ENCODE assay signal across 14 cellular contexts in genomic region chr9:124208571-124208970, GRCh38. TPM values are rescaled to one million over a fixed set of nuclear protein-coding genes. Genes with fewer than 3 reads are reported as not detected.
A peak's percentile ranks its signal among the peaks of the same experiment; 100 is the strongest.
DNase-seq lines count a peak whose midpoint lies in the region; ATAC-seq, FAIRE-seq and TF ChIP-seq lines count a peak whose summit lies in the region.
"Had no signal": no experiment of that assay in that cellular context is flagged by ENCODE, and none has a peak within 500 bp of the region (broad histone marks: within the 10 kb centered on the region; RNA-seq: fewer than 3 reads in every experiment).

No MANE protein-coding gene starts in this region.

- DNase-seq in GM12891 (ENCODE audit: insufficient read length, low spot score) (no peak), OCI-LY7 (ENCODE audit: low spot score) (no peak), left ventricle myocardium superior (no peak), HuH-7.5 (ENCODE audit: low spot score) (no peak), trophoblast cell (no peak), HTR-8/SVneo (ENCODE audit: insufficient read length, low spot score) (no peak)
- DNase-seq: midbrain, NCI-H2107, posterior cingulate gyrus had no signal

- H3K4me2 ChIP-seq in BLaER1 treated with 17β-estradiol and CSF1 and Interleukin-3, amounts not matched to agents 10 nM and 100 nM: peak overlapping the region; percentile 41 to 99 (median 94)
- H3K4me2 ChIP-seq in OCI-LY7 (ENCODE audit: low read length): peak overlapping the region; percentile 14
- no peak overlapping the region for H3K4me2 ChIP-seq in trophoblast cell (ENCODE audit: low read length)

- no TSS peak for BruUV-seq in OCI-LY7 (replicated peaks; lab: Mats Ljungman, UMichigan)

- H3K14ac ChIP-seq in trophoblast cell (ENCODE audit: low read length): no peak overlapping the region

- TF ChIP-seq POLR2A in GM12891 (IDR thresholded peaks at IDR 0.05; ENCODE audit: low read depth, low read length): no peak

- H3K27ac ChIP-seq in BLaER1 treated with 17β-estradiol and CSF1 and Interleukin-3, amounts not matched to agents 10 nM and 100 nM: peak overlapping the region in 6 of 11 experiments; percentile 13 to 52 (median 38); a peak in 10 of 22 replicates
- H3K27ac ChIP-seq in OCI-LY7 (ENCODE audit: low read depth, low read length, poor library complexity, severe bottlenecking) (no peak overlapping the region), trophoblast cell (ENCODE audit: low read depth, low read length) (no peak overlapping the region)
- H3K27ac ChIP-seq: C4-2B had no signal

- H4K8ac ChIP-seq in trophoblast cell (ENCODE audit: low read depth, low read length): no peak overlapping the region

- intact Hi-C loops in OCI-LY7 (cut with micrococcal nuclease; ENCODE audit: unreplicated experiment): no loop called here
- intact Hi-C loops in dendritic cell treated with granulocyte-macrophage colony-stimulating factor and Interleukin-4, amounts not matched to agents 40 ng/mL and 50 ng/mL, for 4 days (cut with micrococcal nuclease): no loop called here
- intact Hi-C loops in left ventricle myocardium superior (cut with micrococcal nuclease): no loop called here

- no peak overlapping the region for H3K4me3 Mint-ChIP-seq in dendritic cell treated with granulocyte-macrophage colony-stimulating factor and Interleukin-4, amounts not matched to agents 40 ng/mL and 50 ng/mL, for 4 days

- H3K36me3 ChIP-seq in BLaER1 treated with 17β-estradiol and CSF1 and Interleukin-3, amounts not matched to agents 10 nM and 100 nM: no peaks in the 10 kb centered on the region
- H3K36me3 ChIP-seq in OCI-LY7 (ENCODE audit: insufficient read depth, low read length) (no peaks in the 10 kb centered on the region), trophoblast cell (ENCODE audit: control insufficient read depth in 1 of 2, insufficient read depth in 2 of 2, low read length in 2 of 2) (no peaks in the 10 kb centered on the region)

- no peaks in the 10 kb centered on the region for H3K27me3 ChIP-seq in BLaER1 treated with 17β-estradiol and CSF1 and Interleukin-3, amounts not matched to agents 10 nM and 100 nM
- H3K27me3 ChIP-seq in trophoblast cell (ENCODE audit: insufficient read depth, low read length): no peaks in the 10 kb centered on the region

- WGBS in trophoblast cell (ENCODE audit: extremely low coverage, insufficient coverage, insufficient read length): no CpG with 5 or more reads among the region's 3 CpGs

- H3K27me3 Mint-ChIP-seq in dendritic cell treated with granulocyte-macrophage colony-stimulating factor and Interleukin-4, amounts not matched to agents 40 ng/mL and 50 ng/mL, for 4 days: no peaks in the 10 kb centered on the region

- peaks cover 75 to 98% (median 89%) of the 10 kb centered on the region in 10 experiments for H3K4me1 ChIP-seq in BLaER1 treated with 17β-estradiol and CSF1 and Interleukin-3, amounts not matched to agents 10 nM and 100 nM
- H3K4me1 ChIP-seq in OCI-LY7 (ENCODE audit: insufficient read depth, low read length, poor library complexity, severe bottlenecking) (peaks cover 78% of the 10 kb centered on the region), trophoblast cell (ENCODE audit: control insufficient read depth in 1 of 2, insufficient read depth in 2 of 2, low read length in 2 of 2) (no peaks in the 10 kb centered on the region)

- H2AFZ ChIP-seq in OCI-LY7 (ENCODE audit: low read length): peak overlapping the region; percentile 32; the same call in 1 of the 2 replicates
- no peak overlapping the region for H2AFZ ChIP-seq in trophoblast cell (ENCODE audit: insufficient read depth, low read length, poor library complexity)

- no peak overlapping the region for H3K4me3 ChIP-seq in BLaER1 treated with 17β-estradiol and CSF1 and Interleukin-3, amounts not matched to agents 10 nM and 100 nM
- H3K4me3 ChIP-seq in OCI-LY7 (ENCODE audit: low read depth, low read length, poor library complexity, severe bottlenecking): no peak overlapping the region
- no peak overlapping the region for H3K4me3 ChIP-seq in trophoblast cell (ENCODE audit: low read depth, low read length)

- H3K79me2 ChIP-seq in OCI-LY7 (ENCODE audit: insufficient read depth, low read depth, low read length) (no peaks in the 10 kb centered on the region), trophoblast cell (ENCODE audit: control insufficient read depth, insufficient read depth, low read length, poor library complexity) (no peaks in the 10 kb centered on the region)

- POLR2A ChIA-PET in OCI-LY7 (lab: Charles Lee): interaction anchor here (2.8 kb wide), 1 partner anchor 9 kb away, joined by 8 read pairs; no protein-coding TSS in a partner anchor

- no peaks in the 10 kb centered on the region for H3K9me3 ChIP-seq in BLaER1 treated with 17β-estradiol and CSF1 and Interleukin-3, amounts not matched to agents 10 nM and 100 nM (replicated peaks in 1 of 11)
- H3K9me3 ChIP-seq in OCI-LY7 (ENCODE audit: low read length): no peaks in the 10 kb centered on the region
- H3K9me3 ChIP-seq in trophoblast cell (ENCODE audit: insufficient read depth, low read depth, low read length): peaks cover 3% of the 10 kb centered on the region

- FAIRE-seq in GM12891 (lab: Jason Lieb, UNC) (peak; percentile 45), HTR-8/SVneo (lab: Jason Lieb, UNC) (no peak)
- FAIRE-seq: astrocyte, G401.6 had no signal

- peak overlapping the region; percentile 20 for H3K27ac Mint-ChIP-seq in dendritic cell treated with granulocyte-macrophage colony-stimulating factor and Interleukin-4, amounts not matched to agents 40 ng/mL and 50 ng/mL, for 4 days

- H3K23ac ChIP-seq in trophoblast cell (ENCODE audit: low read length): no peak overlapping the region

- no peak overlapping the region for H2BK120ac ChIP-seq in trophoblast cell (ENCODE audit: insufficient read depth, low read length, poor library complexity)

- no peaks in the 10 kb centered on the region for H3K36me3 Mint-ChIP-seq in dendritic cell treated with granulocyte-macrophage colony-stimulating factor and Interleukin-4, amounts not matched to agents 40 ng/mL and 50 ng/mL, for 4 days (ENCODE audit: low read depth)

- H3K4me1 Mint-ChIP-seq in dendritic cell treated with granulocyte-macrophage colony-stimulating factor and Interleukin-4, amounts not matched to agents 40 ng/mL and 50 ng/mL, for 4 days (ENCODE audit: low read depth): peaks cover 90% of the 10 kb centered on the region

- no peak for TF ChIP-seq CTCF in OCI-LY7 (conservative IDR thresholded peaks at IDR 0.05; ENCODE audit: low read length)

- H3K9me3 Mint-ChIP-seq in dendritic cell treated with granulocyte-macrophage colony-stimulating factor and Interleukin-4, amounts not matched to agents 40 ng/mL and 50 ng/mL, for 4 days: no peaks in the 10 kb centered on the region

- H2BK5ac ChIP-seq in trophoblast cell (ENCODE audit: low read depth, low read length, poor library complexity): no peak overlapping the region

- H3K4ac ChIP-seq in trophoblast cell (ENCODE audit: low read depth, low read length): no peak overlapping the region

- H3K9ac ChIP-seq in BLaER1 treated with 17β-estradiol and CSF1 and Interleukin-3, amounts not matched to agents 10 nM and 100 nM: no peak overlapping the region
- H3K9ac ChIP-seq in trophoblast cell (ENCODE audit: low read length): no peak overlapping the region

- H4K20me1 ChIP-seq in BLaER1 treated with 17β-estradiol and CSF1 and Interleukin-3, amounts not matched to agents 10 nM and 100 nM: no peaks in the 10 kb centered on the region
- no peaks in the 10 kb centered on the region for H4K20me1 ChIP-seq in OCI-LY7 (ENCODE audit: insufficient read depth, low read length)

- CTCF ChIA-PET in OCI-LY7 (lab: Charles Lee; ENCODE audit: unreplicated experiment): no interaction called here

- no peak for ATAC-seq in left ventricle myocardium superior

- no peak overlapping the region for H4K91ac ChIP-seq in trophoblast cell (ENCODE audit: low read depth, low read length)

- no peak overlapping the region for H2BK12ac ChIP-seq in trophoblast cell (ENCODE audit: low read length)

- H4K12ac ChIP-seq in trophoblast cell (ENCODE audit: low read depth, low read length): no peak overlapping the region

- H3K79me1 ChIP-seq in trophoblast cell (ENCODE audit: low read length): no peaks in the 10 kb centered on the region

- no peak overlapping the region for H3K18ac ChIP-seq in trophoblast cell (ENCODE audit: low read length)

- no peaks in the 10 kb centered on the region for H3K9me2 ChIP-seq in OCI-LY7 (ENCODE audit: insufficient read depth, low read length)

- H2AK5ac ChIP-seq in trophoblast cell (ENCODE audit: low read length): no peak overlapping the region

TF ChIP-seq in GM12891, 5 proteins besides CTCF, POLR2A, EP300 and RAD21:
- TF ChIP-seq TAF1 (IDR thresholded peaks at IDR 0.05; ENCODE audit: low read depth, low read length) (no peak), SPI1 (IDR thresholded peaks at IDR 0.05; ENCODE audit: low read depth, low read length) (no peak), POU2F2 (IDR thresholded peaks at IDR 0.05; ENCODE audit: low read depth, low read length) (no peak), PAX5 (IDR thresholded peaks at IDR 0.05; ENCODE audit: insufficient read depth, low read length, severe bottlenecking) (no peak), POLR2AphosphoS5 (IDR thresholded peaks at IDR 0.05; ENCODE audit: low read depth, low read length) (no peak)
TF ChIP-seq in GM12891: peak in this region for 0.

RNA-seq across cellular contexts. Expression of gene NEK6, which starts 49.2 kb away (rescaled TPM):
- 117 TPM for polyA plus RNA-seq in GM12891 (2012; ENCODE audit: low read depth, missing spikeins)
- total RNA-seq in OCI-LY7 (2014; rRNA removed; shearing (Covaris generic)): 4.4 and 5.6 TPM in 2 replicates
- 12.1 and 16.4 TPM in 2 replicates for total RNA-seq in OCI-LY7 (2022)
- 7.7 TPM for total RNA-seq in left ventricle myocardium superior
- 51.6 and 53.5 TPM in 2 replicates for polyA plus RNA-seq in trophoblast cell (2013)

Comparison
In these comparisons a context has a peak if more than half of its experiments do, and no peak if none do; other contexts are left out.
1. H3K27ac ChIP-seq: peak in BLaER1 treated with 17β-estradiol and CSF1 and Interleukin-3, amounts not matched to agents 10 nM and 100 nM (6 of 11); none in OCI-LY7 (single experiment) and trophoblast cell (single experiment).